In the genomic region with DNA sequence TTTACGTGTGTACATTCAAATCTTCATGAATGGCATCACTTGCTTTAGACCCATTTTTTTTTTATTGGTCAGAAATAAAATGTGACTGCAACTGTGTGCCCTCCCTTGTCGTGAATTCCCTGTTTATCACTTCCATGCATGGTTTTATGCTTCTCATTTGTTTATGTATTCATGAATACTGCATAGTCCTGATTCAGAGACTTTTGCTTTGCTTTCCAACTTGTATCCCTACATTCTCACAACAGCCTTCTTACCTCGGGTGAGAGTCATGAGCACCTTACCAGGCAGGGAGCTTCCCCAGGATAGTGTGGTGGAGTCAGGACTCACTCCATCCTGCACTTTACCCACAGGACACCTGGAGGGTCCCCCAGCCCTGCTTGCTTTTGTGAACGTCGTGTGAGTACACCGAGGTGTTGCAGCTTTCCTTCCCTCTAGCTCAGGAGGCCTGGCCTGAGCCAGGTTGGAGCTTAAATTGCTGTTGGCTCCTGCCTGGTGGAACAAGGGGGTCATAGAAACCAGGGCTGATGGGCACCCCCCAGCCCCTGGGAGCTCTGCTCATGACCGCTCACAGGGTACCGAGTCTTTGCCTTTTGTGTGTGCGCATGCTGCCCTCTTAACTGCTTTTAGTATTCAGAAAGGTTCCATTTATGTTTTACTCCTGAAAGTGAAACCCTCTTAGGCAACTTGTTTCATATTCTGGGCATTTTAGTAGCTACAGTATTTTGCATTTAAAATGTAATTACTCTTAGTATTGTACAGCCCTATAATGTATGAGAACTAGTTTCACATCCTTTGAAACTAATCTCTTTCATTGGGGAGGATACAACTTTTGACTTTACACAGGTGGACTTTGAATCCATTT, we compare ENCODE assay signal across 1 cellular context.
TF ChIP-seq lines count a peak whose summit lies in the region.

No MANE protein-coding gene starts in this region.

TF ChIP-seq in HepG2, 621 proteins besides CTCF, POLR2A, EP300 and RAD21 (continued from another document and continues in another):
- TF ChIP-seq, protein P1, sequence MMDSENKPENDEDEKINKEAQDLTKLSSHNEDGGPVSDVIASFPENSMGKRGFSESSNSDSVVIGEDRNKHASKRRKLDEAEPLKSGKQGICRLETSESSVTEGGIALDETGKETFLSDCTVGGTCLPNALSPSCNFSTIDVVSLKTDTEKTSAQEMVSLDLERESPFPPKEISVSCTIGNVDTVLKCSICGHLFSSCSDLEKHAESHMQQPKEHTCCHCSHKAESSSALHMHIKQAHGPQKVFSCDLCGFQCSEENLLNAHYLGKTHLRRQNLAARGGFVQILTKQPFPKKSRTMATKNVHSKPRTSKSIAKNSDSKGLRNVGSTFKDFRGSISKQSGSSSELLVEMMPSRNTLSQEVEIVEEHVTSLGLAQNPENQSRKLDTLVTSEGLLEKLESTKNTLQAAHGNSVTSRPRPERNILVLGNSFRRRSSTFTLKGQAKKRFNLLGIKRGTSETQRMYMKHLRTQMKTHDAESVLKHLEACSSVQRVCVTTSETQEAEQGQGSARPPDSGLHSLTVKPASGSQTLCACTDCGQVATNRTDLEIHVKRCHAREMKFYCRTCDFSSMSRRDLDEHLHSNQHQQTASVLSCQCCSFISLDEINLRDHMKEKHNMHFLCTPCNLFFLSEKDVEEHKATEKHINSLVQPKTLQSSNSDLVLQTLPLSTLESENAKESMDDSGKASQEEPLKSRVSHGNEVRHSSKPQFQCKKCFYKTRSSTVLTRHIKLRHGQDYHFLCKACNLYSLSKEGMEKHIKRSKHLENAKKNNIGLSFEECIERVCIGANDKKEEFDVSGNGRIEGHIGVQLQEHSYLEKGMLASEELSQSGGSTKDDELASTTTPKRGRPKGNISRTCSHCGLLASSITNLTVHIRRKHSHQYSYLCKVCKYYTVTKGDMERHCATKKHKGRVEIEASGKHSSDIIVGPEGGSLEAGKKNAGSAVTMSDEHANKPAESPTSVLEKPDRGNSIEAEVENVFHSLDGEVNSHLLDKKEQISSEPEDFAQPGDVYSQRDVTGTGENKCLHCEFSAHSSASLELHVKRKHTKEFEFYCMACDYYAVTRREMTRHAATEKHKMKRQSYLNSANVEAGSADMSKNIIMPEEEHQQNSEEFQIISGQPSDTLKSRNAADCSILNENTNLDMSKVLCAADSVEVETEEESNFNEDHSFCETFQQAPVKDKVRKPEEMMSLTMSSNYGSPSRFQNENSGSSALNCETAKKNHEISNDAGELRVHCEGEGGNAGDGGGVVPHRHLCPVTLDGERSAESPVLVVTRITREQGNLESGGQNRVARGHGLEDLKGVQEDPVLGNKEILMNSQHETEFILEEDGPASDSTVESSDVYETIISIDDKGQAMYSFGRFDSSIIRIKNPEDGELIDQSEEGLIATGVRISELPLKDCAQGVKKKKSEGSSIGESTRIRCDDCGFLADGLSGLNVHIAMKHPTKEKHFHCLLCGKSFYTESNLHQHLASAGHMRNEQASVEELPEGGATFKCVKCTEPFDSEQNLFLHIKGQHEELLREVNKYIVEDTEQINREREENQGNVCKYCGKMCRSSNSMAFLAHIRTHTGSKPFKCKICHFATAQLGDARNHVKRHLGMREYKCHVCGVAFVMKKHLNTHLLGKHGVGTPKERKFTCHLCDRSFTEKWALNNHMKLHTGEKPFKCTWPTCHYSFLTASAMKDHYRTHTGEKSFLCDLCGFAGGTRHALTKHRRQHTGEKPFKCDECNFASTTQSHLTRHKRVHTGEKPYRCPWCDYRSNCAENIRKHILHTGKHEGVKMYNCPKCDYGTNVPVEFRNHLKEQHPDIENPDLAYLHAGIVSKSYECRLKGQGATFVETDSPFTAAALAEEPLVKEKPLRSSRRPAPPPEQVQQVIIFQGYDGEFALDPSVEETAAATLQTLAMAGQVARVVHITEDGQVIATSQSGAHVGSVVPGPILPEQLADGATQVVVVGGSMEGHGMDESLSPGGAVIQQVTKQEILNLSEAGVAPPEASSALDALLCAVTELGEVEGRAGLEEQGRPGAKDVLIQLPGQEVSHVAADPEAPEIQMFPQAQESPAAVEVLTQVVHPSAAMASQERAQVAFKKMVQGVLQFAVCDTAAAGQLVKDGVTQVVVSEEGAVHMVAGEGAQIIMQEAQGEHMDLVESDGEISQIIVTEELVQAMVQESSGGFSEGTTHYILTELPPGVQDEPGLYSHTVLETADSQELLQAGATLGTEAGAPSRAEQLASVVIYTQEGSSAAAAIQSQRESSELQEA (CRISPR knock-in tag; IDR thresholded peaks at IDR 0.05; ENCODE audit: not compliant biosample characterization) = peak; percentile 31
- TF ChIP-seq PHF20 (CRISPR knock-in tag; IDR thresholded peaks at IDR 0.05) = no peak
- TF ChIP-seq, protein P2, sequence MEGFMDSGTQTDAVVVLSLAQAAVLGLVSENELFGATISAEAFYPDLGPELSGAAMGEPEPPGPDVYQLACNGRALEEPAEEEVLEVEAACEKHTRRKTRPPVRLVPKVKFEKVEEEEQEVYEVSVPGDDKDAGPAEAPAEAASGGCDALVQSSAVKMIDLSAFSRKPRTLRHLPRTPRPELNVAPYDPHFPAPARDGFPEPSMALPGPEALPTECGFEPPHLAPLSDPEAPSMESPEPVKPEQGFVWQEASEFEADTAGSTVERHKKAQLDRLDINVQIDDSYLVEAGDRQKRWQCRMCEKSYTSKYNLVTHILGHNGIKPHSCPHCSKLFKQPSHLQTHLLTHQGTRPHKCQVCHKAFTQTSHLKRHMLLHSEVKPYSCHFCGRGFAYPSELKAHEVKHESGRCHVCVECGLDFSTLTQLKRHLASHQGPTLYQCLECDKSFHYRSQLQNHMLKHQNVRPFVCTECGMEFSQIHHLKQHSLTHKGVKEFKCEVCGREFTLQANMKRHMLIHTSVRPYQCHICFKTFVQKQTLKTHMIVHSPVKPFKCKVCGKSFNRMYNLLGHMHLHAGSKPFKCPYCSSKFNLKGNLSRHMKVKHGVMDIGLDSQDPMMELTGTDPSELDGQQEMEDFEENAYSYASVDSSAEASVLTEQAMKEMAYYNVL (CRISPR knock-in tag; IDR thresholded peaks at IDR 0.05; ENCODE audit: borderline replicate concordance) = 0 out of 2 replicates have a peak, but pooled peaks have one; percentile 1
- TF ChIP-seq, protein P3, sequence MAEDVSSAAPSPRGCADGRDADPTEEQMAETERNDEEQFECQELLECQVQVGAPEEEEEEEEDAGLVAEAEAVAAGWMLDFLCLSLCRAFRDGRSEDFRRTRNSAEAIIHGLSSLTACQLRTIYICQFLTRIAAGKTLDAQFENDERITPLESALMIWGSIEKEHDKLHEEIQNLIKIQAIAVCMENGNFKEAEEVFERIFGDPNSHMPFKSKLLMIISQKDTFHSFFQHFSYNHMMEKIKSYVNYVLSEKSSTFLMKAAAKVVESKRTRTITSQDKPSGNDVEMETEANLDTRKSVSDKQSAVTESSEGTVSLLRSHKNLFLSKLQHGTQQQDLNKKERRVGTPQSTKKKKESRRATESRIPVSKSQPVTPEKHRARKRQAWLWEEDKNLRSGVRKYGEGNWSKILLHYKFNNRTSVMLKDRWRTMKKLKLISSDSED (CRISPR knock-in tag; IDR thresholded peaks at IDR 0.05) = no peak
- 0 out of 2 replicates have a peak, but pooled peaks have one; percentile 3 for TF ChIP-seq THAP11 (CRISPR knock-in tag; IDR thresholded peaks at IDR 0.05)
- TF ChIP-seq, protein P4, sequence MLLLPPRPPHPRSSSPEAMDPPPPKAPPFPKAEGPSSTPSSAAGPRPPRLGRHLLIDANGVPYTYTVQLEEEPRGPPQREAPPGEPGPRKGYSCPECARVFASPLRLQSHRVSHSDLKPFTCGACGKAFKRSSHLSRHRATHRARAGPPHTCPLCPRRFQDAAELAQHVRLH (CRISPR knock-in tag; IDR thresholded peaks at IDR 0.05; ENCODE audit: borderline replicate concordance, low read depth) = no peak
- no peak for TF ChIP-seq MAZ (IDR thresholded peaks at IDR 0.05; ENCODE audit: borderline replicate concordance, low read depth, low read length)
- TF ChIP-seq MAZ (CRISPR knock-in tag; IDR thresholded peaks at IDR 0.05; ENCODE audit: low read depth) = no peak
- no peak for TF ChIP-seq ZSCAN12 (CRISPR knock-in tag; IDR thresholded peaks at IDR 0.05)
- no peak for TF ChIP-seq XBP1 (CRISPR knock-in tag; IDR thresholded peaks at IDR 0.05)
- TF ChIP-seq ZNF557 (CRISPR knock-in tag; IDR thresholded peaks at IDR 0.05) = no peak
- TF ChIP-seq ERF (CRISPR knock-in tag; IDR thresholded peaks at IDR 0.05) = peak; percentile 10; the same call in 1 of the 2 replicates
- TF ChIP-seq POLR2AphosphoS2 (IDR thresholded peaks at IDR 0.05; ENCODE audit: low read depth, low read length) = no peak
- TF ChIP-seq ZNF383 (CRISPR knock-in tag; IDR thresholded peaks at IDR 0.05; ENCODE audit: borderline replicate concordance) = no peak
- TF ChIP-seq SMYD3 (CRISPR knock-in tag; IDR thresholded peaks at IDR 0.05) = no peak
- peak; percentile 2 for TF ChIP-seq ASH2L (IDR thresholded peaks at IDR 0.05; ENCODE audit: insufficient read length, low read depth, low read length)
- 0 out of 2 replicates have a peak, but pooled peaks have one; percentile 20 for TF ChIP-seq ZNF768 (CRISPR knock-in tag; IDR thresholded peaks at IDR 0.05)
- TF ChIP-seq NFATC3 (CRISPR knock-in tag; IDR thresholded peaks at IDR 0.05) = no peak
- no peak for TF ChIP-seq DMAP1 (CRISPR knock-in tag; IDR thresholded peaks at IDR 0.05)
- TF ChIP-seq, protein P5, sequence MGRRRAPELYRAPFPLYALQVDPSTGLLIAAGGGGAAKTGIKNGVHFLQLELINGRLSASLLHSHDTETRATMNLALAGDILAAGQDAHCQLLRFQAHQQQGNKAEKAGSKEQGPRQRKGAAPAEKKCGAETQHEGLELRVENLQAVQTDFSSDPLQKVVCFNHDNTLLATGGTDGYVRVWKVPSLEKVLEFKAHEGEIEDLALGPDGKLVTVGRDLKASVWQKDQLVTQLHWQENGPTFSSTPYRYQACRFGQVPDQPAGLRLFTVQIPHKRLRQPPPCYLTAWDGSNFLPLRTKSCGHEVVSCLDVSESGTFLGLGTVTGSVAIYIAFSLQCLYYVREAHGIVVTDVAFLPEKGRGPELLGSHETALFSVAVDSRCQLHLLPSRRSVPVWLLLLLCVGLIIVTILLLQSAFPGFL (CRISPR knock-in tag; IDR thresholded peaks at IDR 0.05) = no peak
- 0 out of 2 replicates have a peak, but pooled peaks have one; percentile 7 for TF ChIP-seq IRF2 (CRISPR knock-in tag; IDR thresholded peaks at IDR 0.05)
- no peak for TF ChIP-seq DPF2 (CRISPR knock-in tag; IDR thresholded peaks at IDR 0.05; ENCODE audit: borderline replicate concordance, low read depth)
- no peak for TF ChIP-seq PHB2 (IDR thresholded peaks at IDR 0.05; ENCODE audit: partially characterized antibody)
- no peak for TF ChIP-seq AKAP8 (CRISPR knock-in tag; IDR thresholded peaks at IDR 0.05)
- 0 out of 2 replicates have a peak, but pooled peaks have one; percentile 20 for TF ChIP-seq TBX2 (CRISPR knock-in tag; IDR thresholded peaks at IDR 0.05; ENCODE audit: borderline replicate concordance)
- TF ChIP-seq, protein P6, sequence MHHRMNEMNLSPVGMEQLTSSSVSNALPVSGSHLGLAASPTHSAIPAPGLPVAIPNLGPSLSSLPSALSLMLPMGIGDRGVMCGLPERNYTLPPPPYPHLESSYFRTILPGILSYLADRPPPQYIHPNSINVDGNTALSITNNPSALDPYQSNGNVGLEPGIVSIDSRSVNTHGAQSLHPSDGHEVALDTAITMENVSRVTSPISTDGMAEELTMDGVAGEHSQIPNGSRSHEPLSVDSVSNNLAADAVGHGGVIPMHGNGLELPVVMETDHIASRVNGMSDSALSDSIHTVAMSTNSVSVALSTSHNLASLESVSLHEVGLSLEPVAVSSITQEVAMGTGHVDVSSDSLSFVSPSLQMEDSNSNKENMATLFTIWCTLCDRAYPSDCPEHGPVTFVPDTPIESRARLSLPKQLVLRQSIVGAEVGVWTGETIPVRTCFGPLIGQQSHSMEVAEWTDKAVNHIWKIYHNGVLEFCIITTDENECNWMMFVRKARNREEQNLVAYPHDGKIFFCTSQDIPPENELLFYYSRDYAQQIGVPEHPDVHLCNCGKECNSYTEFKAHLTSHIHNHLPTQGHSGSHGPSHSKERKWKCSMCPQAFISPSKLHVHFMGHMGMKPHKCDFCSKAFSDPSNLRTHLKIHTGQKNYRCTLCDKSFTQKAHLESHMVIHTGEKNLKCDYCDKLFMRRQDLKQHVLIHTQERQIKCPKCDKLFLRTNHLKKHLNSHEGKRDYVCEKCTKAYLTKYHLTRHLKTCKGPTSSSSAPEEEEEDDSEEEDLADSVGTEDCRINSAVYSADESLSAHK (CRISPR knock-in tag; IDR thresholded peaks at IDR 0.05; ENCODE audit: borderline replicate concordance) = no peak
- no peak for TF ChIP-seq KLF13 (CRISPR knock-in tag; IDR thresholded peaks at IDR 0.05)
- TF ChIP-seq, protein P7, sequence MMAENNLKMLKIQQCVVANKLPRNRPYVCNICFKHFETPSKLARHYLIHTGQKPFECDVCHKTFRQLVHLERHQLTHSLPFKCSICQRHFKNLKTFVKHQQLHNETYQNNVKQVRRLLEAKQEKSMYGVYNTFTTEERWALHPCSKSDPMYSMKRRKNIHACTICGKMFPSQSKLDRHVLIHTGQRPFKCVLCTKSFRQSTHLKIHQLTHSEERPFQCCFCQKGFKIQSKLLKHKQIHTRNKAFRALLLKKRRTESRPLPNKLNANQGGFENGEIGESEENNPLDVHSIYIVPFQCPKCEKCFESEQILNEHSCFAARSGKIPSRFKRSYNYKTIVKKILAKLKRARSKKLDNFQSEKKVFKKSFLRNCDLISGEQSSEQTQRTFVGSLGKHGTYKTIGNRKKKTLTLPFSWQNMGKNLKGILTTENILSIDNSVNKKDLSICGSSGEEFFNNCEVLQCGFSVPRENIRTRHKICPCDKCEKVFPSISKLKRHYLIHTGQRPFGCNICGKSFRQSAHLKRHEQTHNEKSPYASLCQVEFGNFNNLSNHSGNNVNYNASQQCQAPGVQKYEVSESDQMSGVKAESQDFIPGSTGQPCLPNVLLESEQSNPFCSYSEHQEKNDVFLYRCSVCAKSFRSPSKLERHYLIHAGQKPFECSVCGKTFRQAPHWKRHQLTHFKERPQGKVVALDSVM (CRISPR knock-in tag; IDR thresholded peaks at IDR 0.05) = 0 out of 2 replicates have a peak, but pooled peaks have one; percentile 1
- TF ChIP-seq, protein P8, sequence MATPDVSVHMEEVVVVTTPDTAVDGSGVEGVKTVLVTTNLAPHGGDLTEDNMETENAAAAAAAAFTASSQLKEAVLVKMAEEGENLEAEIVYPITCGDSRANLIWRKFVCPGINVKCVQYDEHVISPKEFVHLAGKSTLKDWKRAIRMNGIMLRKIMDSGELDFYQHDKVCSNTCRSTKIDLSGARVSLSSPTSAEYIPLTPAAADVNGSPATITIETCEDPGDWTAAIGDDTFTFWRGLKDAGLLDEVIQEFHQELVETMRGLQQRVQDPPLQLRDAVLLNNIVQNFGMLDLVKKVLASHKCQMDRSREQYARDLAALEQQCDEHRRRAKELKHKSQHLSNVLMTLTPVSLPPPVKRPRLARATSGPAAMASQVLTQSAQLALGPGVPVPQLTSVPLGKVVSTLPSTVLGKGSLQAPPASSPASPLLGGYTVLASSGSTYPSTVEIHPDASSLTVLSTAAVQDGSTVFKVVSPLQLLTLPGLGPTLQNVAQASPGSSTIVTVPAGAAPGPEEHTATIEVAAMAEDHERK (CRISPR knock-in tag; IDR thresholded peaks at IDR 0.05; ENCODE audit: low read depth) = no peak
- TF ChIP-seq RBM22 (optimal IDR thresholded peaks at IDR 0.05; ENCODE audit: low read length) = peak; percentile 81
- no peak for TF ChIP-seq BORCS8-MEF2B (CRISPR knock-in tag; IDR thresholded peaks at IDR 0.05)
- TF ChIP-seq EED (CRISPR knock-in tag; IDR thresholded peaks at IDR 0.05) = 0 out of 2 replicates have a peak, but pooled peaks have one; percentile 32
- no peak for TF ChIP-seq ZNF615 (CRISPR knock-in tag; IDR thresholded peaks at IDR 0.05; ENCODE audit: borderline replicate concordance)
- TF ChIP-seq TEAD3 (CRISPR knock-in tag; optimal IDR thresholded peaks at IDR 0.05; ENCODE audit: borderline replicate concordance) = peak; percentile 6
- no peak for TF ChIP-seq ZNF776 (CRISPR knock-in tag; IDR thresholded peaks at IDR 0.05)
- no peak for TF ChIP-seq MAFK (conservative IDR thresholded peaks at IDR 0.05 in 1 of 2, IDR thresholded peaks at IDR 0.05 in 1 of 2; ENCODE audit: low read length in 2 of 2)
